Comparison of ENCODE assay signal across 19 cellular contexts in genomic region chr2:178273787-178274360, GRCh38.
"Had no signal": no experiment of that assay in that cellular context is flagged by ENCODE, and none has a peak within 500 bp of the region (broad histone marks: within the 10 kb centered on the region; RNA-seq: fewer than 3 reads in every experiment).

No MANE protein-coding gene starts in this region.

- H3K27ac ChIP-seq: brain microvascular endothelial cell, heart left ventricle, neural progenitor cell, thoracic aorta had no signal

- H3K9me3 Mint-ChIP-seq: activated naive CD8-positive, alpha-beta T cell treated with anti-CD3 and anti-CD28 coated beads, Interleukin-2, amount 10 ng/mL, durations not matched to agents 7 days and 5 days; activated T-cell treated with anti-CD3 and anti-CD28 coated beads, Interleukin-2, amount 50 U/mL, for 72 hours; naive B cell; neural progenitor cell; T-cell had no signal

- H3K4me3 ChIP-seq: heart left ventricle, neural progenitor cell, thoracic aorta had no signal

- H3K27me3 ChIP-seq: brain microvascular endothelial cell, heart left ventricle, neural progenitor cell had no signal

- H3K36me3 ChIP-seq: brain microvascular endothelial cell, heart left ventricle, neural progenitor cell, thoracic aorta had no signal

- H3K4me1 Mint-ChIP-seq: activated naive CD8-positive, alpha-beta T cell treated with anti-CD3 and anti-CD28 coated beads, Interleukin-2, amount 10 ng/mL, durations not matched to agents 7 days and 5 days; naive B cell; T-cell had no signal

- H3K27ac Mint-ChIP-seq: activated naive CD8-positive, alpha-beta T cell treated with anti-CD3 and anti-CD28 coated beads, Interleukin-2, amount 10 ng/mL, durations not matched to agents 7 days and 5 days; activated T-cell treated with anti-CD3 and anti-CD28 coated beads, Interleukin-2, amount 50 U/mL, for 72 hours; naive B cell; neural progenitor cell; T-cell had no signal

- H3K4me3 Mint-ChIP-seq: activated naive CD8-positive, alpha-beta T cell treated with anti-CD3 and anti-CD28 coated beads, Interleukin-2, amount 10 ng/mL, durations not matched to agents 7 days and 5 days; activated T-cell treated with anti-CD3 and anti-CD28 coated beads, Interleukin-2, amount 50 U/mL, for 72 hours; naive B cell; neural progenitor cell; T-cell had no signal

- H3K9me3 ChIP-seq: heart left ventricle, thoracic aorta had no signal

- H3K36me3 Mint-ChIP-seq: activated naive CD8-positive, alpha-beta T cell treated with anti-CD3 and anti-CD28 coated beads, Interleukin-2, amount 10 ng/mL, durations not matched to agents 7 days and 5 days; naive B cell; neural progenitor cell; T-cell had no signal

- DNase-seq: activated CD4-positive, alpha-beta T cell treated with anti-CD3 and anti-CD28 coated beads for 4 hours; activated CD8-positive, alpha-beta memory T cell treated with anti-CD3 and anti-CD28 coated beads, Interleukin-2, amount 50 U/mL, for 48 hours; activated naive CD4-positive, alpha-beta T cell; activated naive CD8-positive, alpha-beta T cell treated with anti-CD3 and anti-CD28 coated beads, Interleukin-2, amount 10 ng/mL, durations not matched to agents 7 days and 5 days; activated T-cell treated with anti-CD3 and anti-CD28 coated beads, Interleukin-2, amount 50 U/mL, for 72 hours; brain microvascular endothelial cell; cerebellar nuclear complex; effector CD8-positive, alpha-beta T cell; foreskin melanocyte; heart left ventricle; left colon; naive B cell; stimulated activated CD4-positive, alpha-beta T cell treated with anti-CD3 and anti-CD28 coated beads, Interleukin-12 subunit alpha, Interleukin-12 subunit beta, amount 100 ng/mL, for 4 hours; stimulated activated CD4-positive, alpha-beta T cell treated with anti-CD3 and anti-CD28 coated beads, Interleukin-2, amount 100 ng/mL, for 24 hours; T-cell; T-helper 9 cell had no signal

- ATAC-seq: activated T-cell treated with anti-CD3 and anti-CD28 coated beads, Interleukin-2, amount 50 U/mL, for 72 hours; heart left ventricle; left colon; sciatic nerve; T-cell had no signal
